Comparison of ENCODE assay signal across 16 cellular contexts in genomic region chr20:29119141-29119540, GRCh38.
DNase-seq lines count a peak whose midpoint lies in the region; ATAC-seq and TF ChIP-seq lines count a peak whose summit lies in the region.
"Had no signal": no experiment of that assay in that cellular context is flagged by ENCODE, and none has a peak within 500 bp of the region (broad histone marks: within the 10 kb centered on the region; RNA-seq: fewer than 3 reads in every experiment).

No MANE protein-coding gene starts in this region.

- no peak overlapping the region for H3K56ac ChIP-seq in mesendoderm (ENCODE audit: low read length)

- H3K9me3 ChIP-seq in body of pancreas = no peaks in the 10 kb centered on the region
- peaks cover 84% of the 10 kb centered on the region for H3K9me3 ChIP-seq in endodermal cell (ENCODE audit: control insufficient read depth, low read length)
- no peaks in the 10 kb centered on the region for H3K9me3 ChIP-seq in aorta (ENCODE audit: control insufficient read depth, low read length)
- H3K9me3 ChIP-seq: HAP-1 had no signal

- DNase-seq in body of pancreas (no peak), endodermal cell (no peak), mesendoderm (no peak), aorta (no peak), NCI-H2171 treated with DMSO at 0.1 percent for 48 hours (lab: John Stamatoyannopoulos, UW) (no peak), NCI-H2227 treated with DMSO at 0.1 percent for 48 hours (lab: John Stamatoyannopoulos, UW) (no peak), mucosa of gallbladder (ENCODE audit: low spot score) (no peak)
- DNase-seq: AML-193; CD4-positive, alpha-beta T cell; GM23248; IMR-90 had no signal

- H3K4me1 ChIP-seq in body of pancreas = no peaks in the 10 kb centered on the region
- no peaks in the 10 kb centered on the region for H3K4me1 ChIP-seq in endodermal cell (ENCODE audit: control insufficient read depth, insufficient read depth, low read length)
- no peaks in the 10 kb centered on the region for H3K4me1 ChIP-seq in mesendoderm (ENCODE audit: control insufficient read depth, low read depth, low read length)
- no peaks in the 10 kb centered on the region for H3K4me1 ChIP-seq in aorta (ENCODE audit: control insufficient read depth in 1 of 2, insufficient read depth in 2 of 2, low read length in 2 of 2)
- H3K4me1 ChIP-seq: A549, Caco-2, HAP-1 had no signal

- no peaks in the 10 kb centered on the region for H3K36me3 Mint-ChIP-seq in endodermal cell (ENCODE audit: low read depth)

- H3K23ac ChIP-seq in mesendoderm (ENCODE audit: low read length) = no peak overlapping the region

- no peak overlapping the region for H3K27ac Mint-ChIP-seq in endodermal cell
- H3K27ac Mint-ChIP-seq: CD4-positive, alpha-beta T cell had no signal

- intact Hi-C loops in body of pancreas (cut with DNase I) = no loop called here
- intact Hi-C loops in aorta (cut with DNase I) = loop anchor here in 1 of 2 donors (10.0 kb wide), 1 partner anchor 756 kb away; no protein-coding TSS in a partner anchor

- H3K4me3 ChIP-seq in body of pancreas (no peak overlapping the region), endodermal cell (ENCODE audit: low read length) (peak overlapping the region; percentile 37), mesendoderm (ENCODE audit: low read length) (peak overlapping the region; percentile 2), aorta (ENCODE audit: low read length in 2 of 2) (no peak overlapping the region)
- H3K4me3 ChIP-seq: A549, GM23248, HAP-1 had no signal

- no peak overlapping the region for H2BK5ac ChIP-seq in mesendoderm (ENCODE audit: low read length)

- H3K9ac ChIP-seq in endodermal cell (ENCODE audit: extremely low read depth, low read length, poor library complexity, severe bottlenecking) (no peak overlapping the region), mesendoderm (ENCODE audit: low read length) (no peak overlapping the region)
- H3K9ac ChIP-seq: GM23248 had no signal

- H3K27ac ChIP-seq in body of pancreas = no peak overlapping the region
- H3K27ac ChIP-seq in endodermal cell (ENCODE audit: low read depth, low read length) = no peak overlapping the region
- no peak overlapping the region for H3K27ac ChIP-seq in mesendoderm (ENCODE audit: low read depth, low read length)
- H3K27ac ChIP-seq in aorta (ENCODE audit: low read depth in 1 of 2, low read length in 2 of 2) = no peak overlapping the region
- H3K27ac ChIP-seq: C4-2B, GM23248, HL-60 had no signal

- ATAC-seq in body of pancreas = peak; percentile 21
- peak; percentile 61 for ATAC-seq in aorta (ENCODE audit: low FRiP score)
- ATAC-seq: A549 had no signal

- no peak overlapping the region for H3K4me2 ChIP-seq in mesendoderm (ENCODE audit: low read length)
- H3K4me2 ChIP-seq: A549 had no signal

- H3K4me3 Mint-ChIP-seq in endodermal cell = no peak overlapping the region
- H3K4me3 Mint-ChIP-seq: CD4-positive, alpha-beta T cell had no signal

- TF ChIP-seq CTCF in body of pancreas (IDR thresholded peaks at IDR 0.05) = no peak
- no peak for TF ChIP-seq CTCF in endodermal cell (conservative IDR thresholded peaks at IDR 0.05)

- H3K9me3 Mint-ChIP-seq in endodermal cell = peaks cover 97% of the 10 kb centered on the region

- no peak overlapping the region for H3K18ac ChIP-seq in mesendoderm (ENCODE audit: low read length)

- H3K4ac ChIP-seq in mesendoderm (ENCODE audit: low read depth, low read length) = no peak overlapping the region

- no peaks in the 10 kb centered on the region for H3K79me2 ChIP-seq in mesendoderm (ENCODE audit: control insufficient read depth, insufficient read depth, low read length)

- H3K36me3 ChIP-seq in body of pancreas (replicated peaks in 1 of 2; ENCODE audit: insufficient read depth in 1 of 2, low read depth in 2 of 2) (no peaks in the 10 kb centered on the region), endodermal cell (ENCODE audit: control insufficient read depth, insufficient read depth, low read length) (no peaks in the 10 kb centered on the region), mesendoderm (ENCODE audit: control insufficient read depth, insufficient read depth, low read length) (no peaks in the 10 kb centered on the region), aorta (ENCODE audit: control insufficient read depth in 1 of 2, insufficient read depth in 2 of 2, low read length in 1 of 2) (no peaks in the 10 kb centered on the region)
- H3K36me3 ChIP-seq: HAP-1 had no signal

- WGBS in body of pancreas, 2 donors = 48 to 49% methylated on average over 7 of the region's 7 CpGs
- WGBS in endodermal cell (ENCODE audit: insufficient coverage in 1 of 2, insufficient read length in 1 of 2), 2 experiments = 58 to 65% methylated on average over 6 to 7 of the region's 7 CpGs
- no CpG with 5 or more reads among the region's 7 CpGs for WGBS in mesendoderm (ENCODE audit: extremely low coverage, insufficient coverage, low lambda C conversion rate)
- WGBS in aorta, 2 donors = 55 to 64% methylated on average over 7 of the region's 7 CpGs

- H4K5ac ChIP-seq in mesendoderm (ENCODE audit: low read length) = no peak overlapping the region

- H2BK15ac ChIP-seq in mesendoderm (replicated peaks; ENCODE audit: low read depth) = no peak overlapping the region

- no peak overlapping the region for H4K8ac ChIP-seq in mesendoderm (ENCODE audit: low read depth, low read length)

- H3K79me1 ChIP-seq in mesendoderm (ENCODE audit: low read length) = no peaks in the 10 kb centered on the region

- no peaks in the 10 kb centered on the region for H3K4me1 Mint-ChIP-seq in endodermal cell

- H2BK120ac ChIP-seq in mesendoderm (ENCODE audit: low read depth, low read length) = no peak overlapping the region

- H2AK5ac ChIP-seq in mesendoderm (ENCODE audit: low read length) = no peak overlapping the region

- no peak for TF ChIP-seq POLR2A in body of pancreas (IDR thresholded peaks at IDR 0.05)

- no peaks in the 10 kb centered on the region for H3K27me3 Mint-ChIP-seq in endodermal cell (ENCODE audit: insufficient read depth)
- H3K27me3 Mint-ChIP-seq: CD4-positive, alpha-beta T cell had no signal

- H3K27me3 ChIP-seq in body of pancreas (no peaks in the 10 kb centered on the region), endodermal cell (ENCODE audit: control insufficient read depth, insufficient read depth, low read length, poor library complexity, severe bottlenecking) (no peaks in the 10 kb centered on the region), mesendoderm (ENCODE audit: insufficient read depth, low read length, poor library complexity) (no peaks in the 10 kb centered on the region), aorta (ENCODE audit: control insufficient read depth in 1 of 2, insufficient read depth in 2 of 2, low read length in 1 of 2) (no peaks in the 10 kb centered on the region)

Comparison
In these comparisons a context has a peak if more than half of its experiments do, and no peak if none do; other contexts are left out.
1. H3K4me3 ChIP-seq: peak in endodermal cell (single experiment) and mesendoderm (single experiment); none in body of pancreas (0 of 2) and aorta (0 of 2).